In genomic region chr1:172487550-172487949, GRCh38 we compare ENCODE assay signal across 1 cellular context.
TF ChIP-seq lines count a peak whose summit lies in the region.

No MANE protein-coding gene starts in this region.

TF ChIP-seq in endothelial cell of umbilical vein, 7 proteins besides CTCF, POLR2A, EP300 and RAD21:
- TF ChIP-seq JUN (IDR thresholded peaks at IDR 0.05; ENCODE audit: borderline replicate concordance, insufficient read depth, insufficient read length, low read depth) (no peak), GATA2 (IDR thresholded peaks at IDR 0.05; ENCODE audit: insufficient read depth, insufficient read length, low read depth, low read length) (no peak), MAX (IDR thresholded peaks at IDR 0.05; ENCODE audit: insufficient read depth, insufficient read length) (no peak), EZH2 (IDR thresholded peaks at IDR 0.05; ENCODE audit: borderline replicate concordance, low read depth, low read length, severe bottlenecking) (no peak), POLR2AphosphoS5 (IDR thresholded peaks at IDR 0.05; ENCODE audit: insufficient read depth, low read depth, low read length) (no peak), MYC (IDR thresholded peaks at IDR 0.05; ENCODE audit: low read depth, low read length) (no peak), FOS (IDR thresholded peaks at IDR 0.05; ENCODE audit: borderline replicate concordance, insufficient read depth, low read length) (no peak)
TF ChIP-seq in endothelial cell of umbilical vein: peak in this region for 0.
